30 cellular contexts compared by ENCODE assay signal in genomic region chr11:42647993-42648392, GRCh38.
"Had no signal": no experiment of that assay in that cellular context is flagged by ENCODE, and none has a peak within 500 bp of the region (broad histone marks: within the 10 kb centered on the region; RNA-seq: fewer than 3 reads in every experiment).

No MANE protein-coding gene starts in this region.

- H3K4me1 ChIP-seq: adrenal gland, ascending aorta, esophagus muscularis mucosa, foreskin keratinocyte, heart right ventricle, left ventricle myocardium inferior, pancreas, prostate gland, stomach, thyroid gland had no signal

- H3K9me3 ChIP-seq: adrenal gland, ascending aorta, esophagus muscularis mucosa, heart right ventricle, left ventricle myocardium inferior, pancreas, prostate gland, thyroid gland had no signal

- H3K27me3 ChIP-seq: adrenal gland, ascending aorta, cardiac muscle cell, dorsolateral prefrontal cortex, foreskin keratinocyte, heart right ventricle, pancreas, stomach, thyroid gland had no signal

- H3K27ac ChIP-seq: adrenal gland, ascending aorta, cardiac muscle cell, coronary artery, dorsolateral prefrontal cortex, esophagus muscularis mucosa, foreskin keratinocyte, heart right ventricle, left ventricle myocardium inferior, pancreas, prostate gland, stomach, thyroid gland had no signal

- H3K4me2 ChIP-seq: smooth muscle cell had no signal

- DNase-seq: activated CD4-positive, alpha-beta T cell treated with anti-CD3 and anti-CD28 coated beads for 36 hours; activated CD4-positive, alpha-beta T cell treated with anti-CD3 and anti-CD28 coated beads, Interleukin-2, amount 50 U/mL, for 4 hours; activated CD4-positive, CD25-positive, alpha-beta regulatory T cell; activated effector memory CD4-positive, alpha-beta T cell treated with Interleukin-2 at 50 U/mL for 16 hours; activated naive CD4-positive, alpha-beta T cell treated with Interleukin-2 at 50 U/mL for 16 hours; activated naive CD8-positive, alpha-beta T cell treated with anti-CD3 and anti-CD28 coated beads for 36 hours; activated T-cell treated with anti-CD3 and anti-CD28 coated beads for 4 hours; adrenal gland; dorsolateral prefrontal cortex; effector memory CD8-positive, alpha-beta T cell; foreskin keratinocyte; heart right ventricle; left ventricle myocardium inferior; mammary epithelial cell; naive thymus-derived CD8-positive, alpha-beta T cell; nucleus accumbens; pancreas; stimulated activated CD4-positive, alpha-beta T cell treated with anti-CD3 and anti-CD28 coated beads, Interleukin-1b, Interleukin-23, amount 100 ng/mL, for 48 hours; stimulated activated CD4-positive, alpha-beta T cell treated with anti-CD3 and anti-CD28 coated beads, Interleukin-4, amount 100 ng/mL, for 4 hours; stimulated activated CD8-positive, alpha-beta memory T cell treated with anti-CD3 and anti-CD28 coated beads, Interleukin-4, amount 100 ng/mL, for 48 hours; stomach; T-helper 1 cell; thyroid gland had no signal

- H3K4me3 ChIP-seq: adrenal gland, ascending aorta, cardiac muscle cell, coronary artery, dorsolateral prefrontal cortex, esophagus muscularis mucosa, heart right ventricle, left ventricle myocardium inferior, pancreas, prostate gland, smooth muscle cell, stomach, thyroid gland had no signal

- H3K36me3 ChIP-seq: adrenal gland, ascending aorta, cardiac muscle cell, esophagus muscularis mucosa, heart right ventricle, left ventricle myocardium inferior, pancreas, prostate gland, stomach, thyroid gland had no signal

- FAIRE-seq: pancreas had no signal

- ATAC-seq: activated CD4-positive, alpha-beta T cell treated with anti-CD3 and anti-CD28 coated beads for 36 hours; effector memory CD8-positive, alpha-beta T cell; foreskin keratinocyte; heart right ventricle; naive thymus-derived CD8-positive, alpha-beta T cell; pancreas; stimulated activated memory B cell treated with anti-CD40 and anti-IgM and Interleukin-4, amounts not matched to agents 10 μg/mL and 1 μg/mL and 100 μg/mL, for 72 hours had no signal
